ENCODE assay signal across 26 cellular contexts in genomic region chr2:22143840-22144239, GRCh38.
"Had no signal": no experiment of that assay in that cellular context is flagged by ENCODE, and none has a peak within 500 bp of the region (broad histone marks: within the 10 kb centered on the region; RNA-seq: fewer than 3 reads in every experiment).

No MANE protein-coding gene starts in this region.

- H3K27ac ChIP-seq: coronary artery, esophagus muscularis mucosa, foreskin keratinocyte, gastroesophageal sphincter, heart left ventricle, hepatocyte, pancreas, right lobe of liver, thoracic aorta, tibial nerve, upper lobe of left lung, uterus had no signal

- H3K27me3 Mint-ChIP-seq: memory B cell; stimulated activated naive B cell treated with anti-CD40 and anti-IgM and Interleukin-4, amounts not matched to agents 10 μg/mL and 1 μg/mL and 100 μg/mL, for 72 hours; stimulated activated naive CD8-positive, alpha-beta T cell treated with anti-CD3 and anti-CD28 coated beads, Interleukin-15, Interleukin-2, amounts not matched to agents 100 ng/mL and 50 ng/mL, for 24 hours had no signal

- H3K4me1 ChIP-seq: esophagus muscularis mucosa, foreskin keratinocyte, gastroesophageal sphincter, heart left ventricle, pancreas, right lobe of liver, tibial nerve, upper lobe of left lung, uterus had no signal

- H3K27ac Mint-ChIP-seq: memory B cell; natural killer cell; stimulated activated naive B cell treated with anti-CD40 and anti-IgM and Interleukin-4, amounts not matched to agents 10 μg/mL and 1 μg/mL and 100 μg/mL, for 72 hours; stimulated activated naive CD8-positive, alpha-beta T cell treated with anti-CD3 and anti-CD28 coated beads, Interleukin-15, Interleukin-2, amounts not matched to agents 100 ng/mL and 50 ng/mL, for 24 hours had no signal

- H2AFZ ChIP-seq: hepatocyte had no signal

- H3K36me3 Mint-ChIP-seq: memory B cell; natural killer cell; stimulated activated naive B cell treated with anti-CD40 and anti-IgM and Interleukin-4, amounts not matched to agents 10 μg/mL and 1 μg/mL and 100 μg/mL, for 72 hours had no signal

- H3K4me1 Mint-ChIP-seq: memory B cell; natural killer cell; stimulated activated naive B cell treated with anti-CD40 and anti-IgM and Interleukin-4, amounts not matched to agents 10 μg/mL and 1 μg/mL and 100 μg/mL, for 72 hours had no signal

- DNase-seq: dermis blood vessel endothelial cell; effector memory CD4-positive, alpha-beta T cell; foreskin keratinocyte; heart left ventricle; kidney; natural killer cell; pancreas; retina; right lobe of liver; small intestine; stimulated activated CD4-positive, alpha-beta T cell treated with anti-CD3 and anti-CD28 coated beads, Interleukin-15, amount 100 ng/mL, for 24 hours; stimulated activated CD4-positive, alpha-beta T cell treated with anti-CD3 and anti-CD28 coated beads, Interleukin-2, amount 100 ng/mL, for 48 hours; stimulated activated naive B cell treated with anti-CD40 and anti-IgM and Interleukin-4, amounts not matched to agents 10 μg/mL and 1 μg/mL and 100 μg/mL, for 72 hours; upper lobe of left lung; uterus had no signal

- H3K4me3 Mint-ChIP-seq: memory B cell; natural killer cell; stimulated activated naive B cell treated with anti-CD40 and anti-IgM and Interleukin-4, amounts not matched to agents 10 μg/mL and 1 μg/mL and 100 μg/mL, for 72 hours; stimulated activated naive CD8-positive, alpha-beta T cell treated with anti-CD3 and anti-CD28 coated beads, Interleukin-15, Interleukin-2, amounts not matched to agents 100 ng/mL and 50 ng/mL, for 24 hours had no signal

- H3K79me2 ChIP-seq: hepatocyte had no signal

- H3K9me3 ChIP-seq: pancreas, right lobe of liver, uterus had no signal

- FAIRE-seq: endothelial cell of umbilical vein, kidney, pancreas, small intestine had no signal

- H3K36me3 ChIP-seq: esophagus muscularis mucosa, gastroesophageal sphincter, heart left ventricle, pancreas, right lobe of liver, thoracic aorta, tibial nerve, upper lobe of left lung, uterus had no signal

- H3K4me2 ChIP-seq: hepatocyte had no signal

- H3K27me3 ChIP-seq: esophagus muscularis mucosa, foreskin keratinocyte, gastroesophageal sphincter, heart left ventricle, hepatocyte, pancreas, right lobe of liver, tibial nerve, upper lobe of left lung, uterus had no signal

- ATAC-seq: foreskin keratinocyte; gastroesophageal sphincter; heart left ventricle; left lobe of liver; natural killer cell; pancreas; right lobe of liver; stimulated activated naive B cell treated with anti-CD40 and anti-IgM and Interleukin-4, amounts not matched to agents 10 μg/mL and 1 μg/mL and 100 μg/mL, for 72 hours had no signal

- H3K4me3 ChIP-seq: coronary artery, esophagus muscularis mucosa, gastroesophageal sphincter, heart left ventricle, hepatocyte, lung, pancreas, right lobe of liver, thoracic aorta, tibial nerve, upper lobe of left lung, uterus had no signal
